ENCODE assay signal across 1 cellular context in genomic region chr19:49442354-49442753, GRCh38.
TF ChIP-seq lines count a peak whose summit lies in the region.

No MANE protein-coding gene starts in this region.

TF ChIP-seq in neural cell, 6 proteins besides CTCF, POLR2A, EP300 and RAD21 (continued from another document):
- TF ChIP-seq REST (IDR thresholded peaks at IDR 0.05; ENCODE audit: borderline replicate concordance) (no peak), EZH2 (IDR thresholded peaks at IDR 0.05; ENCODE audit: borderline replicate concordance, insufficient read depth, low read length, poor library complexity, severe bottlenecking) (no peak), POLR2AphosphoS5 (IDR thresholded peaks at IDR 0.05) (no peak), TAF1 (IDR thresholded peaks at IDR 0.05; ENCODE audit: low read depth) (no peak), SMC3 (conservative IDR thresholded peaks at IDR 0.05; ENCODE audit: poor library complexity) (no peak)
